Comparison of ENCODE assay signal across 19 cellular contexts in genomic region chr1:108843390-108844188, GRCh38. TPM values are rescaled to one million over a fixed set of nuclear protein-coding genes. Genes with fewer than 3 reads are reported as not detected.
"Had no signal": no experiment of that assay in that cellular context is flagged by ENCODE, and none has a peak within 500 bp of the region (broad histone marks: within the 10 kb centered on the region; RNA-seq: fewer than 3 reads in every experiment).

No MANE protein-coding gene starts in this region.

- FAIRE-seq: endometrium, TTC549 had no signal

- H3K4me3 ChIP-seq: colonic mucosa, lung, ovary, thyroid gland had no signal

- H3K27ac ChIP-seq: colonic mucosa, ovary, thyroid gland had no signal

- H3K9me3 ChIP-seq: colonic mucosa, ovary, thyroid gland had no signal

- ATAC-seq: activated T-cell treated with anti-CD3 and anti-CD28 coated beads, Interleukin-2, amount 50 U/mL, for 4 hours; stimulated activated memory B cell treated with anti-CD40 and anti-IgM and Interleukin-4, amounts not matched to agents 10 μg/mL and 1 μg/mL and 100 μg/mL, for 72 hours; T-helper 17 cell had no signal

- H3K27me3 ChIP-seq: colonic mucosa, ovary, thyroid gland had no signal

- H3K4me1 ChIP-seq: colonic mucosa, thyroid gland had no signal

- H3K36me3 ChIP-seq: colonic mucosa, ovary, thyroid gland had no signal

- DNase-seq: activated CD4-positive, alpha-beta memory T cell treated with anti-CD3 and anti-CD28 coated beads, Interleukin-2, amount 10 ng/mL, durations not matched to agents 7 days and 5 days; activated CD4-positive, alpha-beta T cell treated with anti-CD3 and anti-CD28 coated beads for 4 hours; activated effector memory CD4-positive, alpha-beta T cell treated with Interleukin-2 at 50 U/mL for 16 hours; activated T-cell treated with anti-CD3 and anti-CD28 coated beads, Interleukin-2, amount 50 U/mL, for 4 hours; amniotic stem cell; caudate nucleus; colonic mucosa; foreskin fibroblast; head of caudate nucleus; naive B cell; ovary; stimulated activated CD4-positive, alpha-beta T cell treated with anti-CD3 and anti-CD28 coated beads, Interleukin-2, amount 100 ng/mL, for 48 hours; T-helper 17 cell; thyroid gland had no signal

RNA-seq across cellular contexts. Expression of gene AKNAD1, which starts 13.3 kb away (rescaled TPM):
- total RNA-seq: activated CD4-positive, alpha-beta memory T cell treated with anti-CD3 and anti-CD28 coated beads, Interleukin-2, amount 10 ng/mL, durations not matched to agents 7 days and 5 days; activated T-cell treated with anti-CD3 and anti-CD28 coated beads, Interleukin-2, amount 50 U/mL, for 4 hours; colonic mucosa; ovary; T-helper 17 cell; WTC11 had no signal
